Comparison of ENCODE assay signal across 9 cellular contexts in the genomic region with DNA sequence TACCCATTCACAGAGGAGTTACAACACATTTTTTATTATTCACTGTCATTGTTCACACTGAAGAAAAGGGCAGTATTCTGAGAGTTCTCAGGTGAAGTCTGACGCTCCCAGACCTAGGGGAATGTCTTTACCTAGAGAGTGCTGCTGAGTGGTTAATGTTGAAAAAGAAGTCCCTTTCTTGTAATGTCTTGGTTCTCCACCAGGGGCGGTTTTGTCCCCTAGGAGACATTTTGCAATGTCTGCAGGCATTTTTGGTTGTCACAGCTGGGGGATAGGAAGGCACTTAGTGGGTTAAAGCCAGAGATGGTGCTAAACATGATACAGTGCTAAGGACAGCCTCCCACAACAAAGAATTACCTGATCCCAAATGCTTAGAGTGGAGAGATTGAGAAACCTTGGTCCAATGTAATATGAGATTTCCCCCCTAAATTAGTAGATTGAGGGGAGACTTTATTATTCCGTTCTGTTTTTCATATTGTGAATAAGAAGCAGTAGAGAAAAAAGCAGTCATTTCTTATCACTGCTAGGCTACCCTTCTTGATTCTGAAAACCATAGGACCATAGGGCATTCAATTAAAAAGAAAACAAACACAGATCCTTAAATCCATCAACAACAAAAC. TPM values are rescaled to one million over a fixed set of nuclear protein-coding genes. Genes with fewer than 3 reads are reported as not detected.
DNase-seq lines count a peak whose midpoint lies in the region; ATAC-seq and TF ChIP-seq lines count a peak whose summit lies in the region.
"Had no signal": no experiment of that assay in that cellular context is flagged by ENCODE, and none has a peak within 500 bp of the region (broad histone marks: within the 10 kb centered on the region; RNA-seq: fewer than 3 reads in every experiment).

No MANE protein-coding gene starts in this region.

- H3K27me3 Mint-ChIP-seq in naive thymus-derived CD8-positive, alpha-beta T cell = no peaks in the 10 kb centered on the region

- H3K27ac ChIP-seq in brain microvascular endothelial cell = no peak overlapping the region
- H3K27ac ChIP-seq in neural cell (ENCODE audit: low read length) = no peak overlapping the region

- no peaks in the 10 kb centered on the region for H3K36me3 ChIP-seq in brain microvascular endothelial cell (replicated peaks)
- no peaks in the 10 kb centered on the region for H3K36me3 ChIP-seq in neural cell (ENCODE audit: insufficient read depth, low read length)

- H3F3A ChIP-seq in neural cell (ENCODE audit: insufficient read depth, low read length, poor library complexity, severe bottlenecking) = no peaks in the 10 kb centered on the region

- no peak for TF ChIP-seq EP300 in neural cell (conservative IDR thresholded peaks at IDR 0.05; ENCODE audit: poor library complexity, severe bottlenecking)

- POLR2A ChIA-PET in naive thymus-derived CD8-positive, alpha-beta T cell (lab: Charles Lee) = no interaction called here

- in situ Hi-C loops in brain microvascular endothelial cell (cut with HindIII; ENCODE audit: low pct_ligation_motif_present, low sequenced_read_pairs) = no loop called here

- H2AFZ ChIP-seq in neural cell (ENCODE audit: low read depth, low read length) = no peak overlapping the region

- H3K4me3 Mint-ChIP-seq in naive thymus-derived CD8-positive, alpha-beta T cell = no peak overlapping the region

- no peaks in the 10 kb centered on the region for H4K20me1 ChIP-seq in neural cell (ENCODE audit: insufficient read depth)

- H3K27me3 ChIP-seq in brain microvascular endothelial cell (replicated peaks) = no peaks in the 10 kb centered on the region
- no peaks in the 10 kb centered on the region for H3K27me3 ChIP-seq in neural cell (ENCODE audit: insufficient read depth, low read depth, low read length)

- H3K4me3 ChIP-seq in brain microvascular endothelial cell (ENCODE audit: low read depth, low read length) (no peak overlapping the region), neural cell (ENCODE audit: low read length) (no peak overlapping the region)
- H3K4me3 ChIP-seq: lung had no signal

- H3K79me2 ChIP-seq in neural cell (replicated peaks; ENCODE audit: insufficient read depth, low read length) = peaks cover 3% of the 10 kb centered on the region

- H3K9ac ChIP-seq in neural cell (ENCODE audit: low read length) = no peak overlapping the region

- no peak for ATAC-seq in naive thymus-derived CD8-positive, alpha-beta T cell

- H3K4me2 ChIP-seq in neural cell (ENCODE audit: low read length) = no peak overlapping the region

- H3K36me3 Mint-ChIP-seq in naive thymus-derived CD8-positive, alpha-beta T cell = peaks cover 18 to 24% (median 21%) of the 10 kb centered on the region in 3 donors

- peak; percentile 16 for TF ChIP-seq RAD21 in neural cell (conservative IDR thresholded peaks at IDR 0.05)

- TF ChIP-seq CTCF in LNCAP (IDR thresholded peaks at IDR 0.05) = peak; percentile 48
- TF ChIP-seq CTCF in brain microvascular endothelial cell (IDR thresholded peaks at IDR 0.05; ENCODE audit: low read depth, low read length, missing control alignments) = peak; percentile 72
- peak; percentile 61 for TF ChIP-seq CTCF in neural cell (IDR thresholded peaks at IDR 0.05; ENCODE audit: poor library complexity, severe bottlenecking)

- H3K27ac Mint-ChIP-seq in naive thymus-derived CD8-positive, alpha-beta T cell = peak overlapping the region in 2 of 10 donors; percentile 13 to 71

- peaks cover 0 to 28% (median 12%) of the 10 kb centered on the region in 9 donors for H3K9me3 Mint-ChIP-seq in naive thymus-derived CD8-positive, alpha-beta T cell

- no peaks in the 10 kb centered on the region for H3K9me2 ChIP-seq in neural cell (ENCODE audit: insufficient read depth, low read length)

- no peaks in the 10 kb centered on the region for H3K9me3 ChIP-seq in neural cell (ENCODE audit: low read length)

- DNase-seq in NCI-H748 (lab: John Stamatoyannopoulos, UW; ENCODE audit: unreplicated experiment) = peak; percentile 14
- no peak for DNase-seq in NCI-H748 treated with DMSO at 0.1 percent for 48 hours (lab: John Stamatoyannopoulos, UW)
- no peak for DNase-seq in brain microvascular endothelial cell
- DNase-seq in GM19238 (ENCODE audit: insufficient read length, low spot score) = no peak
- no peak for DNase-seq in naive thymus-derived CD8-positive, alpha-beta T cell
- DNase-seq in NCI-H1436 (lab: John Stamatoyannopoulos, UW) = no peak

- H3K4me1 Mint-ChIP-seq in naive thymus-derived CD8-positive, alpha-beta T cell = peaks cover 38 to 59% (median 44%) of the 10 kb centered on the region in 4 donors

TF ChIP-seq in neural cell, 6 proteins besides CTCF, POLR2A, EP300 and RAD21:
- no peak for TF ChIP-seq POLR2AphosphoS5 (IDR thresholded peaks at IDR 0.05)
- TF ChIP-seq TAF1 (IDR thresholded peaks at IDR 0.05; ENCODE audit: low read depth) = no peak
- TF ChIP-seq EZH2 (IDR thresholded peaks at IDR 0.05; ENCODE audit: borderline replicate concordance, insufficient read depth, low read length, poor library complexity, severe bottlenecking) = no peak
- no peak for TF ChIP-seq MXI1 (conservative IDR thresholded peaks at IDR 0.05; ENCODE audit: poor library complexity, severe bottlenecking)
- TF ChIP-seq SMC3 (conservative IDR thresholded peaks at IDR 0.05; ENCODE audit: poor library complexity) = no peak
- TF ChIP-seq, protein P1, sequence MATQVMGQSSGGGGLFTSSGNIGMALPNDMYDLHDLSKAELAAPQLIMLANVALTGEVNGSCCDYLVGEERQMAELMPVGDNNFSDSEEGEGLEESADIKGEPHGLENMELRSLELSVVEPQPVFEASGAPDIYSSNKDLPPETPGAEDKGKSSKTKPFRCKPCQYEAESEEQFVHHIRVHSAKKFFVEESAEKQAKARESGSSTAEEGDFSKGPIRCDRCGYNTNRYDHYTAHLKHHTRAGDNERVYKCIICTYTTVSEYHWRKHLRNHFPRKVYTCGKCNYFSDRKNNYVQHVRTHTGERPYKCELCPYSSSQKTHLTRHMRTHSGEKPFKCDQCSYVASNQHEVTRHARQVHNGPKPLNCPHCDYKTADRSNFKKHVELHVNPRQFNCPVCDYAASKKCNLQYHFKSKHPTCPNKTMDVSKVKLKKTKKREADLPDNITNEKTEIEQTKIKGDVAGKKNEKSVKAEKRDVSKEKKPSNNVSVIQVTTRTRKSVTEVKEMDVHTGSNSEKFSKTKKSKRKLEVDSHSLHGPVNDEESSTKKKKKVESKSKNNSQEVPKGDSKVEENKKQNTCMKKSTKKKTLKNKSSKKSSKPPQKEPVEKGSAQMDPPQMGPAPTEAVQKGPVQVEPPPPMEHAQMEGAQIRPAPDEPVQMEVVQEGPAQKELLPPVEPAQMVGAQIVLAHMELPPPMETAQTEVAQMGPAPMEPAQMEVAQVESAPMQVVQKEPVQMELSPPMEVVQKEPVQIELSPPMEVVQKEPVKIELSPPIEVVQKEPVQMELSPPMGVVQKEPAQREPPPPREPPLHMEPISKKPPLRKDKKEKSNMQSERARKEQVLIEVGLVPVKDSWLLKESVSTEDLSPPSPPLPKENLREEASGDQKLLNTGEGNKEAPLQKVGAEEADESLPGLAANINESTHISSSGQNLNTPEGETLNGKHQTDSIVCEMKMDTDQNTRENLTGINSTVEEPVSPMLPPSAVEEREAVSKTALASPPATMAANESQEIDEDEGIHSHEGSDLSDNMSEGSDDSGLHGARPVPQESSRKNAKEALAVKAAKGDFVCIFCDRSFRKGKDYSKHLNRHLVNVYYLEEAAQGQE (IDR thresholded peaks at IDR 0.05; ENCODE audit: borderline replicate concordance) = no peak
TF ChIP-seq in neural cell: peak in this region for 0.

RNA-seq across cellular contexts. Expression of a gene that starts 13.1 kb away (rescaled TPM):
- polyA plus RNA-seq in neural cell = 13.6 and 14.7 TPM in 2 replicates
- 12.2 and 13.7 TPM in 2 replicates for polyA minus RNA-seq in neural cell
- total RNA-seq in naive thymus-derived CD8-positive, alpha-beta T cell = 10 to 100 TPM; 18.4 to 20.1 TPM
- 10 to 100 TPM; 25.9 to 35.5 (median 27.4) TPM for polyA plus RNA-seq in naive thymus-derived CD8-positive, alpha-beta T cell
